Comparison of ENCODE assay signal across 18 cellular contexts in the genomic region with DNA sequence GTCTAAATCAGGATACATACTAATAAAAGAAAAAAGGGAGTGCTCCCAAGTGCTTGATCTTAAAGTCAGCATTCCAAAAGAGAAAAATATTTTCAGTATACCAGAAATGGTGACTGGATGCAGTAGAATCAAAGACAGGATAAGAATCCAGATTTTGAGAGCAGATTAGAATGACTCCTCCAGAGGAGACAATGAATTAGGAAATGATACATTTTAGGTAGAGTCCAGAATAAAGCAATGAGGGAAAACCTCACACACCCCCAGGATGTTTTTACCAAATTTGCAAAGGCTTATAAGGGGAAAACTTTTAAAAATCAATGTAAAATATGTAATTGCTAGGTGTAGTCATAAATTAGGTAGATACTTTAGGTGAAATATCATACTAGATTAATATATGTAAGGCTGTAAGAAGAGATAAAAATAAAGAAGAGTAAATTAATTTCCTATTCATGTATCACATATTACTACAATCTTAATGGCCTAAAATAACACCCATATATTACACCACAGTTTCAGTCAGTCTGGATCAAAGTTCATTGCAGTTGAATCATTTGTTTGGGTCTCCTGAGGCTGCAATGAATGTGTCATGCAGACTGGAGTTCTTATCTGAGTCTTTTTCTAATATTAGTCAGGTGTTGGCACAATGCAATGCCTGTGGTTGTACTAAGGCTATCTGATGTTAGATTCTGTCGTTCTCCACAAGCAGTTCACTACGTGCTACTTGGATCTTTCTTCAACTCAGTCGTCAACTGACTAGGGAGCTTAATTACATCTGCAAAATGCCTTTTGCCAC.
DNase-seq lines count a peak whose midpoint lies in the region; FAIRE-seq and TF ChIP-seq lines count a peak whose summit lies in the region.
"Had no signal": no experiment of that assay in that cellular context is flagged by ENCODE, and none has a peak within 500 bp of the region (broad histone marks: within the 10 kb centered on the region; RNA-seq: fewer than 3 reads in every experiment).

No MANE protein-coding gene starts in this region.

- no peak overlapping the region for H3K18ac ChIP-seq in trophoblast cell (ENCODE audit: low read length)

- H4K8ac ChIP-seq in trophoblast cell (ENCODE audit: low read depth, low read length), result no peak overlapping the region

- H3K79me1 ChIP-seq in trophoblast cell (ENCODE audit: low read length), result no peaks in the 10 kb centered on the region

- no peak overlapping the region for H3K4ac ChIP-seq in trophoblast cell (ENCODE audit: low read depth, low read length)

- H4K91ac ChIP-seq in trophoblast cell (ENCODE audit: low read depth, low read length), result no peak overlapping the region

- no CpG with 5 or more reads among the region's 3 CpGs for WGBS in trophoblast cell (ENCODE audit: extremely low coverage, insufficient coverage, insufficient read length)

- H4K12ac ChIP-seq in trophoblast cell (ENCODE audit: low read depth, low read length), result no peak overlapping the region

- no peak overlapping the region for H3K27ac ChIP-seq in astrocyte (ENCODE audit: low read depth, low read length)
- no peak overlapping the region for H3K27ac ChIP-seq in trophoblast cell (ENCODE audit: low read depth, low read length)
- no peak overlapping the region for H3K27ac ChIP-seq in brain microvascular endothelial cell
- H3K27ac ChIP-seq: prostate gland had no signal

- H3K36me3 ChIP-seq in astrocyte (ENCODE audit: insufficient read depth, low read length) (no peaks in the 10 kb centered on the region), trophoblast cell (ENCODE audit: control insufficient read depth in 1 of 2, insufficient read depth in 2 of 2, low read length in 2 of 2) (no peaks in the 10 kb centered on the region), brain microvascular endothelial cell (replicated peaks) (no peaks in the 10 kb centered on the region)
- H3K36me3 ChIP-seq: prostate gland had no signal

- H3K4me1 ChIP-seq in astrocyte (ENCODE audit: insufficient read depth, low read length) (peaks cover 4% of the 10 kb centered on the region), trophoblast cell (ENCODE audit: control insufficient read depth in 1 of 2, insufficient read depth in 2 of 2, low read length in 2 of 2) (no peaks in the 10 kb centered on the region)
- H3K4me1 ChIP-seq: prostate gland had no signal

- no peak overlapping the region for H2BK120ac ChIP-seq in trophoblast cell (ENCODE audit: insufficient read depth, low read length, poor library complexity)

- no peaks in the 10 kb centered on the region for H3K27me3 Mint-ChIP-seq in astrocyte (ENCODE audit: low read depth, unreplicated experiment)
- H3K27me3 Mint-ChIP-seq: naive B cell had no signal

- no peak overlapping the region for H3K14ac ChIP-seq in trophoblast cell (ENCODE audit: low read length)

- TF ChIP-seq CTCF in astrocyte (IDR thresholded peaks at IDR 0.05; ENCODE audit: insufficient read depth, low read depth, low read length) (no peak), brain microvascular endothelial cell (IDR thresholded peaks at IDR 0.05; ENCODE audit: low read depth, low read length, missing control alignments) (no peak)

- H2BK5ac ChIP-seq in trophoblast cell (ENCODE audit: low read depth, low read length, poor library complexity), result no peak overlapping the region

- H3K9ac ChIP-seq in astrocyte (ENCODE audit: low read length) (no peak overlapping the region), trophoblast cell (ENCODE audit: low read length) (no peak overlapping the region)

- POLR2A ChIA-PET in HEK293T (lab: Yijun Ruan, JAX), result no interaction called here

- peaks cover 13% of the 10 kb centered on the region for H3K4me1 Mint-ChIP-seq in astrocyte (ENCODE audit: low read depth, unreplicated experiment)
- H3K4me1 Mint-ChIP-seq: naive B cell had no signal

- peaks cover 2% of the 10 kb centered on the region for H3K9me3 Mint-ChIP-seq in astrocyte (ENCODE audit: unreplicated experiment)

- H3K79me2 ChIP-seq in astrocyte (ENCODE audit: insufficient read depth, low read length) (no peaks in the 10 kb centered on the region), trophoblast cell (ENCODE audit: control insufficient read depth, insufficient read depth, low read length, poor library complexity) (no peaks in the 10 kb centered on the region)

- H3K4me2 ChIP-seq in astrocyte (ENCODE audit: low read length) (no peak overlapping the region), trophoblast cell (ENCODE audit: low read length) (no peak overlapping the region)

- H3K9me3 ChIP-seq in astrocyte (ENCODE audit: insufficient read depth, low read depth, low read length), result no peaks in the 10 kb centered on the region
- H3K9me3 ChIP-seq in trophoblast cell (ENCODE audit: insufficient read depth, low read depth, low read length), result no peaks in the 10 kb centered on the region
- H3K9me3 ChIP-seq: prostate gland had no signal

- H3K4me3 Mint-ChIP-seq in astrocyte (ENCODE audit: unreplicated experiment), result no peak overlapping the region
- H3K4me3 Mint-ChIP-seq: activated T-cell treated with anti-CD3 and anti-CD28 coated beads, Interleukin-2, amount 50 U/mL, for 4 hours; naive B cell had no signal

- in situ Hi-C loops in brain microvascular endothelial cell (cut with HindIII; ENCODE audit: low pct_ligation_motif_present, low sequenced_read_pairs), result no loop called here

- no peak overlapping the region for H3K4me3 ChIP-seq in astrocyte (ENCODE audit: insufficient read depth, low read depth, low read length)
- H3K4me3 ChIP-seq in trophoblast cell (ENCODE audit: low read depth, low read length), result no peak overlapping the region
- H3K4me3 ChIP-seq in brain microvascular endothelial cell (ENCODE audit: low read depth, low read length), result no peak overlapping the region
- H3K4me3 ChIP-seq: prostate gland had no signal

- no peak overlapping the region for H2AK5ac ChIP-seq in trophoblast cell (ENCODE audit: low read length)

- no peak overlapping the region for H3K27ac Mint-ChIP-seq in astrocyte (ENCODE audit: unreplicated experiment)
- H3K27ac Mint-ChIP-seq: naive B cell had no signal

- no peaks in the 10 kb centered on the region for H4K20me1 ChIP-seq in astrocyte (ENCODE audit: insufficient read depth, low read length)

- H3K27me3 ChIP-seq in astrocyte (ENCODE audit: insufficient read depth, low read length) (no peaks in the 10 kb centered on the region), trophoblast cell (ENCODE audit: insufficient read depth, low read length) (no peaks in the 10 kb centered on the region), brain microvascular endothelial cell (replicated peaks) (no peaks in the 10 kb centered on the region)

- no peaks in the 10 kb centered on the region for H3K36me3 Mint-ChIP-seq in astrocyte (ENCODE audit: low read depth, unreplicated experiment)
- H3K36me3 Mint-ChIP-seq: naive B cell had no signal

- DNase-seq in HT-29 (ENCODE audit: low spot score), result peak; percentile 78
- peak; percentile 51 for DNase-seq in astrocyte (ENCODE audit: low read depth)
- DNase-seq in glomerular endothelial cell (ENCODE audit: extremely low read depth, low read depth, low spot score), result peak; percentile 51
- peak; percentile 37 to 66 for DNase-seq in trophoblast cell
- DNase-seq in CD1c-positive myeloid dendritic cell (ENCODE audit: extremely low spot score), result no peak
- DNase-seq in activated CD8-positive, alpha-beta memory T cell treated with anti-CD3 and anti-CD28 coated beads for 24 hours, result no peak
- no peak for DNase-seq in HEK293T (ENCODE audit: extremely low spot score)
- DNase-seq in brain microvascular endothelial cell, result no peak
- DNase-seq: activated CD4-positive, alpha-beta T cell treated with anti-CD3 and anti-CD28 coated beads, Interleukin-2, amount 50 U/mL, for 4 hours; activated T-cell treated with anti-CD3 and anti-CD28 coated beads, Interleukin-2, amount 50 U/mL, for 4 hours; erythroblast; naive B cell; NCI-H2029; NCI-H524 had no signal

- H2AFZ ChIP-seq in astrocyte (ENCODE audit: low read depth, low read length) (no peak overlapping the region), trophoblast cell (ENCODE audit: insufficient read depth, low read length, poor library complexity) (no peak overlapping the region)

- CTCF ChIA-PET in HEK293T (lab: Yijun Ruan, JAX), result no interaction called here

- no peak overlapping the region for H2BK12ac ChIP-seq in trophoblast cell (ENCODE audit: low read length)

- no peak for FAIRE-seq in astrocyte (lab: Jason Lieb, UNC)
- FAIRE-seq: colon, D721Med, GM19239 had no signal

- H3K23ac ChIP-seq in trophoblast cell (ENCODE audit: low read length), result no peak overlapping the region

TF ChIP-seq in HEK293T, 16 proteins besides CTCF, POLR2A, EP300 and RAD21:
- TF ChIP-seq ARNT (IDR thresholded peaks at IDR 0.05) (no peak), L3MBTL2 (conservative IDR thresholded peaks at IDR 0.05) (no peak), LEF1 (IDR thresholded peaks at IDR 0.05; ENCODE audit: borderline replicate concordance) (no peak), CTBP1 (IDR thresholded peaks at IDR 0.05; ENCODE audit: borderline replicate concordance) (no peak), FOXK2 (IDR thresholded peaks at IDR 0.05) (no peak), ELF4 (IDR thresholded peaks at IDR 0.05) (no peak), TARDBP (IDR thresholded peaks at IDR 0.05) (no peak), SP1 (IDR thresholded peaks at IDR 0.05) (no peak), FOXA1 (IDR thresholded peaks at IDR 0.05) (no peak), ZNF384 (IDR thresholded peaks at IDR 0.05) (no peak), FOXM1 (IDR thresholded peaks at IDR 0.05; ENCODE audit: borderline replicate concordance) (no peak), SUZ12 (IDR thresholded peaks at IDR 0.05) (no peak), HDGF (IDR thresholded peaks at IDR 0.05; ENCODE audit: borderline replicate concordance) (no peak), BHLHE40 (IDR thresholded peaks at IDR 0.05; ENCODE audit: borderline replicate concordance) (no peak), NFRKB (IDR thresholded peaks at IDR 0.05) (no peak)
- TF ChIP-seq, protein P1, sequence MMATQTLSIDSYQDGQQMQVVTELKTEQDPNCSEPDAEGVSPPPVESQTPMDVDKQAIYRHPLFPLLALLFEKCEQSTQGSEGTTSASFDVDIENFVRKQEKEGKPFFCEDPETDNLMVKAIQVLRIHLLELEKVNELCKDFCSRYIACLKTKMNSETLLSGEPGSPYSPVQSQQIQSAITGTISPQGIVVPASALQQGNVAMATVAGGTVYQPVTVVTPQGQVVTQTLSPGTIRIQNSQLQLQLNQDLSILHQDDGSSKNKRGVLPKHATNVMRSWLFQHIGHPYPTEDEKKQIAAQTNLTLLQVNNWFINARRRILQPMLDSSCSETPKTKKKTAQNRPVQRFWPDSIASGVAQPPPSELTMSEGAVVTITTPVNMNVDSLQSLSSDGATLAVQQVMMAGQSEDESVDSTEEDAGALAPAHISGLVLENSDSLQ (IDR thresholded peaks at IDR 0.05), result no peak

Comparison
In these comparisons a context has a peak if more than half of its experiments do, and no peak if none do; other contexts are left out.
1. DNase-seq: peak in HT-29 (single experiment), astrocyte (single experiment), glomerular endothelial cell (single experiment) and trophoblast cell (2 of 2); none in CD1c-positive myeloid dendritic cell (single experiment), activated CD8-positive, alpha-beta memory T cell treated with anti-CD3 and anti-CD28 coated beads for 24 hours (single experiment), HEK293T (single experiment) and brain microvascular endothelial cell (single experiment).